ENCODE assay signal across 8 cellular contexts in genomic region chr3:179562467-179563297, GRCh38. TPM values are rescaled to one million over a fixed set of nuclear protein-coding genes. Genes with fewer than 3 reads are reported as not detected.
A peak's percentile ranks its signal among the peaks of the same experiment; 100 is the strongest.
DNase-seq lines count a peak whose midpoint lies in the region; ATAC-seq and TF ChIP-seq lines count a peak whose summit lies in the region.

ACTL6A (plus strand) TSS chr3:179562926; CDS start chr3:179563093, 167 bp downstream.

- DNase-seq in ELF-1 (ENCODE audit: low read depth, low spot score) (peak; percentile 100), H7 (peak; percentile 97), M059J (ENCODE audit: low read depth) (peak; percentile 100), SHP77 (lab: John Stamatoyannopoulos, UW) (peak; percentile 97 to 99), fibroblast of pulmonary artery (ENCODE audit: low read depth) (peak; percentile 99)
- DNase-seq in activated effector memory CD4-positive, alpha-beta T cell treated with Interleukin-2 at 50 U/mL for 16 hours: peak; percentile 98
- peak; percentile 99 for DNase-seq in natural killer cell treated with Interleukin-12 subunit alpha and Interleukin-12 subunit beta and Interleukin-15 and Interleukin-18, amount 100 ng/mL, for 72 hours (ENCODE audit: low spot score)
- peak; percentile 99 for DNase-seq in stimulated activated naive CD8-positive, alpha-beta T cell treated with anti-CD3 and anti-CD28 coated beads, Interleukin-15, Interleukin-2, amounts not matched to agents 100 U/mL and 50 U/mL, for 24 hours

- peak within 1 kb of the TSS; percentile 93 for H3K4me3 Mint-ChIP-seq in natural killer cell treated with Interleukin-12 subunit alpha and Interleukin-12 subunit beta and Interleukin-15 and Interleukin-18, amount 100 ng/mL, for 72 hours

- peaks cover 23 to 27% of the 10 kb centered on the region in 2 donors for H3K4me1 Mint-ChIP-seq in natural killer cell treated with Interleukin-12 subunit alpha and Interleukin-12 subunit beta and Interleukin-15 and Interleukin-18, amount 100 ng/mL, for 72 hours (ENCODE audit: low read depth in 2 of 2)

- peaks cover 0 to 6% of the 10 kb centered on the region in 2 donors for H3K27me3 Mint-ChIP-seq in natural killer cell treated with Interleukin-12 subunit alpha and Interleukin-12 subunit beta and Interleukin-15 and Interleukin-18, amount 100 ng/mL, for 72 hours

- no peaks in the 10 kb centered on the region for H3K9me3 Mint-ChIP-seq in natural killer cell treated with Interleukin-12 subunit alpha and Interleukin-12 subunit beta and Interleukin-15 and Interleukin-18, amount 100 ng/mL, for 72 hours

- H3K36me3 ChIP-seq in H7 (replicated peaks; ENCODE audit: control insufficient read depth, insufficient read depth, low read length): no peaks in the 10 kb centered on the region

- TF ChIP-seq CTCF in fibroblast of pulmonary artery (IDR thresholded peaks at IDR 0.05; ENCODE audit: low read length, missing control alignments): no peak

- H3K27me3 ChIP-seq in H7 (ENCODE audit: control insufficient read depth, insufficient read depth, low read length): no peaks in the 10 kb centered on the region

- H3K36me3 Mint-ChIP-seq in natural killer cell treated with Interleukin-12 subunit alpha and Interleukin-12 subunit beta and Interleukin-15 and Interleukin-18, amount 100 ng/mL, for 72 hours: no peaks in the 10 kb centered on the region

- peak; percentile 98 for ATAC-seq in natural killer cell treated with Interleukin-12 subunit alpha and Interleukin-12 subunit beta and Interleukin-15 and Interleukin-18, amount 100 ng/mL, for 72 hours
- peak; percentile 95 for ATAC-seq in stimulated activated naive CD8-positive, alpha-beta T cell treated with anti-CD3 and anti-CD28 coated beads, Interleukin-15, Interleukin-2, amounts not matched to agents 100 U/mL and 50 U/mL, for 24 hours

- peak within 1 kb of the TSS; percentile 76 to 88 for H3K27ac Mint-ChIP-seq in natural killer cell treated with Interleukin-12 subunit alpha and Interleukin-12 subunit beta and Interleukin-15 and Interleukin-18, amount 100 ng/mL, for 72 hours

- H3K4me3 ChIP-seq in H7 (ENCODE audit: insufficient read depth, low read depth, low read length) (peak within 1 kb of the TSS; percentile 93), fibroblast of pulmonary artery (replicated peaks; ENCODE audit: low read depth, low read length) (peak within 1 kb of the TSS; percentile 90)

RNA-seq across cellular contexts. Expression of gene ACTL6A, which starts in this region (rescaled TPM):
- 91.8 and 103 TPM in 2 replicates for total RNA-seq in H7 (2014; rRNA removed; shearing (Covaris generic))
- 200 and 265 TPM in 2 replicates for total RNA-seq in M059J (2014; rRNA removed; shearing (Covaris generic))
- total RNA-seq in natural killer cell treated with Interleukin-12 subunit alpha and Interleukin-12 subunit beta and Interleukin-15 and Interleukin-18, amount 100 ng/mL, for 72 hours: 10 to 100 TPM; 67.6 to 71.0 TPM

Comparison
In these comparisons a context has a peak if more than half of its experiments do, and no peak if none do; other contexts are left out.
1. Peak in every context shown above with its lines: DNase-seq, ATAC-seq and H3K4me3 ChIP-seq.